16 cellular contexts compared by ENCODE assay signal in genomic region chr22:37324340-37325023, GRCh38. TPM values are rescaled to one million over a fixed set of nuclear protein-coding genes. Genes with fewer than 3 reads are reported as not detected.
DNase-seq lines count a peak whose midpoint lies in the region; ATAC-seq and TF ChIP-seq lines count a peak whose summit lies in the region.
"Had no signal": no experiment of that assay in that cellular context is flagged by ENCODE, and none has a peak within 500 bp of the region (broad histone marks: within the 10 kb centered on the region; RNA-seq: fewer than 3 reads in every experiment).

No MANE protein-coding gene starts in this region.

- H3K9me3 ChIP-seq in Caco-2 (no peaks in the 10 kb centered on the region), PC-9 (ENCODE audit: insufficient read depth, low read depth) (no peaks in the 10 kb centered on the region), neural progenitor cell (ENCODE audit: low read depth) (no peaks in the 10 kb centered on the region), SJCRH30 (replicated peaks) (no peaks in the 10 kb centered on the region)
- H3K9me3 ChIP-seq: psoas muscle had no signal

- peaks cover 69% of the 10 kb centered on the region for H3K4me1 Mint-ChIP-seq in Caco-2 (ENCODE audit: low read depth, unreplicated experiment)
- peaks cover 10% of the 10 kb centered on the region for H3K4me1 Mint-ChIP-seq in glutamatergic neuron (ENCODE audit: low read depth, unreplicated experiment)
- peaks cover 19% of the 10 kb centered on the region for H3K4me1 Mint-ChIP-seq in neural progenitor cell
- H3K4me1 Mint-ChIP-seq: activated naive CD8-positive, alpha-beta T cell treated with anti-CD3 and anti-CD28 coated beads, Interleukin-2, amount 10 ng/mL, durations not matched to agents 7 days and 5 days had no signal

- TF ChIP-seq CTCF in Caco-2 (IDR thresholded peaks at IDR 0.05; ENCODE audit: insufficient read depth in 1 of 2, low read depth in 1 of 2, low read length in 1 of 2, severe bottlenecking in 1 of 2, unreplicated experiment in 1 of 2) (no peak), PC-9 (conservative IDR thresholded peaks at IDR 0.05) (no peak), glutamatergic neuron (IDR thresholded peaks at IDR 0.05; ENCODE audit: partially characterized antibody, unreplicated experiment) (no peak), neural progenitor cell (IDR thresholded peaks at IDR 0.05) (no peak)

- intact Hi-C loops in Caco-2 (cut with micrococcal nuclease; ENCODE audit: unreplicated experiment) (loop anchor here (5.0 kb wide), 1 partner anchor 178 kb away; no protein-coding TSS in a partner anchor), PC-9 (cut with micrococcal nuclease; ENCODE audit: unreplicated experiment) (no loop called here)

- H2AFZ ChIP-seq in PC-9, result no peak overlapping the region
- H2AFZ ChIP-seq in neural progenitor cell (replicated peaks), result no peak overlapping the region

- peak overlapping the region; percentile 77 for H3K27ac Mint-ChIP-seq in Caco-2 (ENCODE audit: unreplicated experiment)
- H3K27ac Mint-ChIP-seq in glutamatergic neuron (ENCODE audit: unreplicated experiment), result no peak overlapping the region
- H3K27ac Mint-ChIP-seq in neural progenitor cell, result no peak overlapping the region
- H3K27ac Mint-ChIP-seq: activated naive CD8-positive, alpha-beta T cell treated with anti-CD3 and anti-CD28 coated beads, Interleukin-2, amount 10 ng/mL, durations not matched to agents 7 days and 5 days; stimulated activated naive B cell treated with anti-CD40 and anti-IgM and Interleukin-4, amounts not matched to agents 10 μg/mL and 1 μg/mL and 100 μg/mL, for 72 hours had no signal

- no peaks in the 10 kb centered on the region for H3K9me2 ChIP-seq in PC-9 (ENCODE audit: insufficient read depth)

- H3K36me3 Mint-ChIP-seq in Caco-2 (ENCODE audit: insufficient read depth, unreplicated experiment) (peaks cover 7% of the 10 kb centered on the region), glutamatergic neuron (ENCODE audit: unreplicated experiment) (no peaks in the 10 kb centered on the region), neural progenitor cell (no peaks in the 10 kb centered on the region)
- H3K36me3 Mint-ChIP-seq: activated naive CD8-positive, alpha-beta T cell treated with anti-CD3 and anti-CD28 coated beads, Interleukin-2, amount 10 ng/mL, durations not matched to agents 7 days and 5 days; stimulated activated naive B cell treated with anti-CD40 and anti-IgM and Interleukin-4, amounts not matched to agents 10 μg/mL and 1 μg/mL and 100 μg/mL, for 72 hours had no signal

- H3K4me3 Mint-ChIP-seq in Caco-2 (ENCODE audit: unreplicated experiment) (peak overlapping the region; percentile 63), glutamatergic neuron (ENCODE audit: unreplicated experiment) (no peak overlapping the region), neural progenitor cell (no peak overlapping the region)
- H3K4me3 Mint-ChIP-seq: activated naive CD8-positive, alpha-beta T cell treated with anti-CD3 and anti-CD28 coated beads, Interleukin-2, amount 10 ng/mL, durations not matched to agents 7 days and 5 days; stimulated activated naive B cell treated with anti-CD40 and anti-IgM and Interleukin-4, amounts not matched to agents 10 μg/mL and 1 μg/mL and 100 μg/mL, for 72 hours had no signal

- H3K27me3 Mint-ChIP-seq in Caco-2 (ENCODE audit: insufficient read depth, unreplicated experiment) (no peaks in the 10 kb centered on the region), glutamatergic neuron (ENCODE audit: unreplicated experiment) (peaks cover 7% of the 10 kb centered on the region), neural progenitor cell (ENCODE audit: insufficient read depth, low read depth) (peaks cover 56% of the 10 kb centered on the region)

- no peak for ATAC-seq in GM18511 (IDR thresholded peaks at IDR 0.05; ENCODE audit: unreplicated experiment)
- ATAC-seq: esophagus mucosa; psoas muscle; stimulated activated naive B cell treated with anti-CD40 and anti-IgM and Interleukin-4, amounts not matched to agents 10 μg/mL and 1 μg/mL and 100 μg/mL, for 72 hours had no signal

- BruUV-seq in Caco-2 (replicated peaks; lab: Mats Ljungman, UMichigan), result no TSS peak
- BruUV-seq in PC-9 (replicated peaks; lab: Mats Ljungman, UMichigan), result no TSS peak

- H3K4me1 ChIP-seq in Caco-2 (peaks cover 93% of the 10 kb centered on the region), PC-9 (replicated peaks; ENCODE audit: insufficient read depth) (peaks cover 93% of the 10 kb centered on the region), neural progenitor cell (peaks cover 18% of the 10 kb centered on the region), SJCRH30 (no peaks in the 10 kb centered on the region)
- H3K4me1 ChIP-seq: psoas muscle had no signal

- H3K4me3 ChIP-seq in Caco-2 (ENCODE audit: low read depth, low read length), result no peak overlapping the region
- H3K4me3 ChIP-seq in PC-9, result peak overlapping the region; percentile 4; the same call in 1 of the 2 replicates
- peak overlapping the region; percentile 43 for H3K4me3 ChIP-seq in neural progenitor cell
- H3K4me3 ChIP-seq in SJCRH30, result no peak overlapping the region
- H3K4me3 ChIP-seq: psoas muscle, SK-N-MC had no signal

- peak overlapping the region; percentile 92 for H3K27ac ChIP-seq in PC-9
- H3K27ac ChIP-seq in neural progenitor cell, result no peak overlapping the region
- no peak overlapping the region for H3K27ac ChIP-seq in SJCRH30
- H3K27ac ChIP-seq: KMS-11, psoas muscle, SK-N-MC had no signal

- H4K20me1 ChIP-seq in PC-9 (ENCODE audit: insufficient read depth) (no peaks in the 10 kb centered on the region), neural progenitor cell (ENCODE audit: low read depth) (peaks cover 3% of the 10 kb centered on the region)

- POLR2A ChIA-PET in Caco-2 (lab: Charles Lee), result interaction anchor here (0.6 to 0.7 kb wide), 2 partner anchors 188 to 549 kb away, joined by 3 to 7 read pairs; partner anchors contain the start of gene IFT27
- POLR2A ChIA-PET in PC-9 (lab: Charles Lee; ENCODE audit: unreplicated experiment), result interaction anchor here (0.6 kb wide), 1 partner anchor 306 kb away, joined by 3 read pairs; no protein-coding TSS in a partner anchor

- H3K4me2 ChIP-seq in PC-9 (peak overlapping the region; percentile 74), neural progenitor cell (peak overlapping the region; percentile 80)
- H3K4me2 ChIP-seq: KMS-11 had no signal

- no peak overlapping the region for H3K9ac ChIP-seq in neural progenitor cell
- H3K9ac ChIP-seq: KMS-11 had no signal

- H3K79me2 ChIP-seq in PC-9 (ENCODE audit: low read depth), result no peaks in the 10 kb centered on the region
- no peaks in the 10 kb centered on the region for H3K79me2 ChIP-seq in neural progenitor cell (ENCODE audit: low read depth)

- CTCF ChIA-PET in Caco-2 (lab: Charles Lee) (interaction anchor here (0.9 kb wide), 1 partner anchor 10 kb away, joined by 3 read pairs; no protein-coding TSS in a partner anchor), PC-9 (lab: Charles Lee) (interaction anchor here (0.6 to 0.9 kb wide), 2 partner anchors 12 to 104 kb away, joined by 3 to 4 read pairs; no protein-coding TSS in a partner anchor)

- H3K36me3 ChIP-seq in Caco-2 (ENCODE audit: control insufficient read depth, insufficient read depth, low read length) (no peaks in the 10 kb centered on the region), PC-9 (ENCODE audit: low read depth) (no peaks in the 10 kb centered on the region), neural progenitor cell (no peaks in the 10 kb centered on the region), SJCRH30 (no peaks in the 10 kb centered on the region)

- H3K9me3 Mint-ChIP-seq in Caco-2 (ENCODE audit: unreplicated experiment) (no peaks in the 10 kb centered on the region), glutamatergic neuron (ENCODE audit: unreplicated experiment) (peaks cover 8% of the 10 kb centered on the region), neural progenitor cell (peaks cover 2% of the 10 kb centered on the region)
- H3K9me3 Mint-ChIP-seq: activated naive CD8-positive, alpha-beta T cell treated with anti-CD3 and anti-CD28 coated beads, Interleukin-2, amount 10 ng/mL, durations not matched to agents 7 days and 5 days; stimulated activated naive B cell treated with anti-CD40 and anti-IgM and Interleukin-4, amounts not matched to agents 10 μg/mL and 1 μg/mL and 100 μg/mL, for 72 hours had no signal

- H3F3A ChIP-seq in PC-9 (ENCODE audit: insufficient read depth, low read depth) (peaks cover 75% of the 10 kb centered on the region), neural progenitor cell (ENCODE audit: low read depth) (peaks cover 16% of the 10 kb centered on the region)

- DNase-seq in Caco-2 (no peak), PC-9 (no peak), glutamatergic neuron (peak; percentile 50), neural progenitor cell (ENCODE audit: low spot score) (peak; percentile 65), RKO (ENCODE audit: low spot score) (no peak), SJCRH30 (no peak), kidney glomerular epithelial cell (lab: John Stamatoyannopoulos, UW) (no peak)
- DNase-seq: activated naive CD8-positive, alpha-beta T cell treated with anti-CD3 and anti-CD28 coated beads, Interleukin-2, amount 10 ng/mL, durations not matched to agents 7 days and 5 days; psoas muscle; stimulated activated CD4-positive, alpha-beta T cell treated with anti-CD3 and anti-CD28 coated beads, Interleukin-2, amount 100 ng/mL, for 48 hours; stimulated activated naive B cell treated with anti-CD40 and anti-IgM and Interleukin-4, amounts not matched to agents 10 μg/mL and 1 μg/mL and 100 μg/mL, for 72 hours had no signal

- H3K27me3 ChIP-seq in Caco-2 (replicated peaks; ENCODE audit: control insufficient read depth, insufficient read depth, low read length) (no peaks in the 10 kb centered on the region), PC-9 (ENCODE audit: insufficient read depth, low read depth) (no peaks in the 10 kb centered on the region), neural progenitor cell (peaks cover 53% of the 10 kb centered on the region), SJCRH30 (peaks cover 19% of the 10 kb centered on the region)

RNA-seq across cellular contexts. Expression of gene CYTH4, which starts 42.2 kb away (rescaled TPM):
- not detected in 2 replicates for total RNA-seq in Caco-2 (2022)
- total RNA-seq in PC-9 (2021), result not detected in 2 replicates
- not detected for total RNA-seq in glutamatergic neuron (ENCODE audit: unreplicated experiment)
- not detected in 2 replicates for total RNA-seq in neural progenitor cell (ENCODE audit: low replicate concordance)
- total RNA-seq in SJCRH30 (2014; rRNA removed; shearing (Covaris generic)), result not detected in 2 replicates
- total RNA-seq: chondrocyte had no signal

Comparison
In these comparisons a context has a peak if more than half of its experiments do, and no peak if none do; other contexts are left out.
1. DNase-seq: peak in glutamatergic neuron (single experiment) and neural progenitor cell (single experiment); none in Caco-2 (0 of 2), PC-9 (0 of 2), RKO (single experiment), SJCRH30 (0 of 2) and kidney glomerular epithelial cell (single experiment).
2. H3K4me3 ChIP-seq: peak in PC-9 (single experiment) and neural progenitor cell (single experiment); none in Caco-2 (single experiment) and SJCRH30 (single experiment).